ENCODE assay signal across 8 cellular contexts in the genomic region with DNA sequence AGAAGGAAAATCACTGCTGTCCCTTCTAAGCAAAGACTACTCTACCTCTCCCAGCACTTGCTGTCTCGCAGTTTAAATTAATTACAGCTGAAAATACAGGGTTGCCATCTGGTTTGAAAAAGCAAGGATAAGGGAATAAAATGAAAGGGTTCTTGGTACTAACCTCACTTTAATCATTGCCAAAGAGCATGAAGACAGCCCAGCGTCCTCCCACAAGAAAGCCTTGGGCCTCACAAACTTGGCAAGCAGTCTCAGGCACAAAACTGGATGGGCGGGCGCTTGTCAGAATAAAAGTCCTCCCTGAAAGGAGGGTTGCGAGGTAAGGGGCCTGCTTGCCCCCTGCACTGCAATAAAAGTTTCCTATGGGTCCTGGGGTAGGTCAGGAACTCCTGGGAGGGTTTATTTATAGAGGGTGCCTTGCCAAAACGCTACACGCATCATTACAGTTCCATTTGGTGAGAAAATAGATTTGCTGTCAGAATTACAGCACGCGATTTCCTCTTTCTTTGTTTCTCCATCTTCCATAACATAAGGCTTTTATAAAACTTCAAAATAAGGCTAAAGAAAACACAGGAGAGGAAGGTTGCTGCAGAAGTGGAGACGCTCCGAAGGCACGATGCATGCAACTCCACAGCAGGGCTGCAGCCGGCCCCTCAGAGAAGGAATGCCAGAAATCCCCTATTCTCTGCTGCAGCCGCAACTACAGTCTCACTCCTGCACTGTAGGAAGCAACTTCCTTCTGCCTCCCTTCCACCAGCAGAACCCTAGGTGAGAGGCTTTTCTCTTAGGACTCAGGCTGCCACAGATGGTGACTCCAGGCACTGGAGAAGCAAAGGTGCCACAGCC.
DNase-seq lines count a peak whose midpoint lies in the region; ATAC-seq and TF ChIP-seq lines count a peak whose summit lies in the region.

No MANE protein-coding gene starts in this region.

- H3K27ac ChIP-seq in HUES64 (ENCODE audit: low read depth, low read length) (peak overlapping the region; percentile 78), ovary (peak overlapping the region; percentile 3 to 74)

- no peak for TF ChIP-seq POLR2A in ovary (IDR thresholded peaks at IDR 0.05)

- POLR2A ChIA-PET in activated naive CD8-positive, alpha-beta T cell treated with anti-CD3 and anti-CD28 coated beads, Interleukin-2, amount 10 ng/mL, durations not matched to agents 7 days and 5 days (lab: Charles Lee), result no interaction called here

- peaks cover 22% of the 10 kb centered on the region for H3K4me1 Mint-ChIP-seq in activated naive CD8-positive, alpha-beta T cell treated with anti-CD3 and anti-CD28 coated beads, Interleukin-2, amount 10 ng/mL, durations not matched to agents 7 days and 5 days

- peak overlapping the region; percentile 68 for H3K4me3 Mint-ChIP-seq in activated naive CD8-positive, alpha-beta T cell treated with anti-CD3 and anti-CD28 coated beads, Interleukin-2, amount 10 ng/mL, durations not matched to agents 7 days and 5 days

- no peak for ATAC-seq in activated naive CD8-positive, alpha-beta T cell treated with anti-CD3 and anti-CD28 coated beads, Interleukin-2, amount 10 ng/mL, durations not matched to agents 7 days and 5 days (ENCODE audit: low read depth)
- ATAC-seq in Right ventricle myocardium superior (ENCODE audit: poor library complexity), result peak; percentile 91
- ATAC-seq in HG03439 (IDR thresholded peaks at IDR 0.05; ENCODE audit: unreplicated experiment), result no peak

- no peaks in the 10 kb centered on the region for H3K27me3 Mint-ChIP-seq in activated naive CD8-positive, alpha-beta T cell treated with anti-CD3 and anti-CD28 coated beads, Interleukin-2, amount 10 ng/mL, durations not matched to agents 7 days and 5 days

- H3K36me3 ChIP-seq in HUES64 (ENCODE audit: insufficient read depth, low read length), result no peaks in the 10 kb centered on the region
- H3K36me3 ChIP-seq in ovary, result no peaks in the 10 kb centered on the region

- H3K9ac ChIP-seq in HUES64 (ENCODE audit: low read depth, low read length), result peak overlapping the region; percentile 45; the same call in 1 of the 2 replicates

- DNase-seq in activated naive CD8-positive, alpha-beta T cell treated with anti-CD3 and anti-CD28 coated beads, Interleukin-2, amount 10 ng/mL, durations not matched to agents 7 days and 5 days, result no peak
- DNase-seq in Right ventricle myocardium superior (no peak), ovary (peak; percentile 80 to 86 (median 84)), CD1c-positive myeloid dendritic cell (ENCODE audit: extremely low spot score) (no peak)
- no peak for DNase-seq in stimulated activated CD4-positive, alpha-beta T cell treated with anti-CD3 and anti-CD28 coated beads, Interleukin-1b, Interleukin-23, amount 100 ng/mL, for 48 hours

- no peaks in the 10 kb centered on the region for H3K9me3 Mint-ChIP-seq in activated naive CD8-positive, alpha-beta T cell treated with anti-CD3 and anti-CD28 coated beads, Interleukin-2, amount 10 ng/mL, durations not matched to agents 7 days and 5 days

- peak overlapping the region; percentile 24; the same call in 1 of the 2 replicates for H3K4me3 ChIP-seq in GM08714 (ENCODE audit: low read length)
- peak overlapping the region; percentile 55 for H3K4me3 ChIP-seq in HUES64 (ENCODE audit: low read length)
- H3K4me3 ChIP-seq in ovary, result peak overlapping the region; percentile 38

- WGBS in HUES64, result 9% methylated on average over 11 of the region's 14 CpGs
- WGBS in ovary, 3 donors, result 1 to 2% (median 2%) methylated on average over 14 of the region's 14 CpGs

- H3K4me1 ChIP-seq in HUES64 (ENCODE audit: insufficient read depth, low read length) (peaks cover 32% of the 10 kb centered on the region), ovary (ENCODE audit: insufficient read depth) (peaks cover 27% of the 10 kb centered on the region)

- peak overlapping the region; percentile 57 for H3K27ac Mint-ChIP-seq in activated naive CD8-positive, alpha-beta T cell treated with anti-CD3 and anti-CD28 coated beads, Interleukin-2, amount 10 ng/mL, durations not matched to agents 7 days and 5 days

- intact Hi-C loops in Right ventricle myocardium superior (cut with DNase I), result no loop called here
- intact Hi-C loops in ovary (cut with DNase I), result loop anchor here in 2 of 4 donors (5.0 to 10.0 kb wide), 2 partner anchors 60 to 62 kb away; partner anchors contain the start of gene VGLL4 (in 2 of the 2)

- H3K36me3 Mint-ChIP-seq in activated naive CD8-positive, alpha-beta T cell treated with anti-CD3 and anti-CD28 coated beads, Interleukin-2, amount 10 ng/mL, durations not matched to agents 7 days and 5 days, result peaks cover 6% of the 10 kb centered on the region

- no peaks in the 10 kb centered on the region for H3K9me3 ChIP-seq in HUES64 (ENCODE audit: insufficient read depth, low read depth, low read length)
- no peaks in the 10 kb centered on the region for H3K9me3 ChIP-seq in ovary

- H3K27me3 ChIP-seq in HUES64 (ENCODE audit: insufficient read depth, low read length) (no peaks in the 10 kb centered on the region), ovary (no peaks in the 10 kb centered on the region)

- TF ChIP-seq CTCF in ovary (IDR thresholded peaks at IDR 0.05), result no peak

- no peak for TF ChIP-seq EP300 in ovary (IDR thresholded peaks at IDR 0.05)

Comparison
In these comparisons a context has a peak if more than half of its experiments do, and no peak if none do; other contexts are left out.
1. DNase-seq: peak in ovary (5 of 5); none in activated naive CD8-positive, alpha-beta T cell treated with anti-CD3 and anti-CD28 coated beads, Interleukin-2, amount 10 ng/mL, durations not matched to agents 7 days and 5 days (single experiment), Right ventricle myocardium superior (single experiment), CD1c-positive myeloid dendritic cell (single experiment) and stimulated activated CD4-positive, alpha-beta T cell treated with anti-CD3 and anti-CD28 coated beads, Interleukin-1b, Interleukin-23, amount 100 ng/mL, for 48 hours (single experiment).
2. Peak in every context shown above with its lines, with median percentiles within 50 percentile points of each other: H3K4me3 ChIP-seq.